In the genomic region with DNA sequence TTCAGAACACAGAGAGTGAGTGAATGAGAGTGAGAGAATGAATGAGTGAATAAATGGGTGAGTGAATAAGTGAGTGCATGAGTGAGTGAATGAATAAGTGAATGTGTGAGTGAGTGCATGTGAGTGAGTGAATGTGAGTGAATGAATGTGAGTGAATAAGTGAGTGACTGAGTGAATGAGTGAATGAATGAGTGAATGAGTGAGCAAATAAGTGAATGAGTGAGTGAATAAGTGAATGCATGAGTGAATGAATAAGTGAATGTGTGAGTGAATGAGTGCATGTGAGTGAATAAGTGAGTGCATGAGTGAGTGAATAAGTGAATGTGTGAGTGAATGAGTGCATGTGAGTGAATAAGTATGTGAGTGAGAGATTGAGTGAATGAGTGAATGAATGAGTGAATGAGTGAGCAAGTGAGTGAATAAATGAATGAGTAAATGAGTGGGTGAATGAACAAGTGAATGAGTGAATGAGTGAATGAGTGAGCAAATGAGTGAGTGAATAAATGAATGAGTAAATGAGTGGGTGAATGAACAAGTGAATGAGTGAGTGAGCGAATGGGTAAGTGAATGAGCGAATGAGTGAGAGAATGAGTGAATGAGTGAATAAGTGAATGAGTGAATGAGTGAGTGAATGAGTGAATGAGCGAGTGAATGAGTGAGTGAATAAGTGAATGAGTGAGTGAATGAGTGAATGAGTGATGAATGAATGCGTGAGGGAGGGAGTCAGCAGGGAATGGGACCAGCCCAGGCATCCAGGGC, we compare ENCODE assay signal across 1 cellular context.
TF ChIP-seq lines count a peak whose summit lies in the region.

No MANE protein-coding gene starts in this region.

TF ChIP-seq in HepG2, 621 proteins besides CTCF, POLR2A, EP300 and RAD21:
- TF ChIP-seq HOXA5 (CRISPR knock-in tag; IDR thresholded peaks at IDR 0.05) (no peak), ZNF24 (IDR thresholded peaks at IDR 0.05) (peak; percentile 94), ZNF7 (CRISPR knock-in tag; IDR thresholded peaks at IDR 0.05) (no peak)
